1 cellular context compared by ENCODE assay signal in genomic region chr11:61009392-61010275, GRCh38.
TF ChIP-seq lines count a peak whose summit lies in the region.

No MANE protein-coding gene starts in this region.

TF ChIP-seq in HepG2, 621 proteins besides CTCF, POLR2A, EP300 and RAD21:
- TF ChIP-seq ZBTB34 (CRISPR knock-in tag; IDR thresholded peaks at IDR 0.05), result no peak
- no peak for TF ChIP-seq TBP (CRISPR knock-in tag; IDR thresholded peaks at IDR 0.05)
- TF ChIP-seq BRD4 (CRISPR knock-in tag; IDR thresholded peaks at IDR 0.05), result no peak
- TF ChIP-seq KDM5A (IDR thresholded peaks at IDR 0.05; ENCODE audit: borderline replicate concordance, low read length), result no peak
- no peak for TF ChIP-seq TSC22D2 (CRISPR knock-in tag; IDR thresholded peaks at IDR 0.05; ENCODE audit: borderline replicate concordance)
- TF ChIP-seq KAT8 (CRISPR knock-in tag; IDR thresholded peaks at IDR 0.05), result no peak
- TF ChIP-seq ZNF609 (CRISPR knock-in tag; IDR thresholded peaks at IDR 0.05; ENCODE audit: borderline replicate concordance), result no peak
- no peak for TF ChIP-seq ZNF557 (CRISPR knock-in tag; IDR thresholded peaks at IDR 0.05)
- TF ChIP-seq ZNF33A (CRISPR knock-in tag; IDR thresholded peaks at IDR 0.05; ENCODE audit: borderline replicate concordance), result no peak
- TF ChIP-seq ZSCAN29 (CRISPR knock-in tag; conservative IDR thresholded peaks at IDR 0.05), result no peak
- no peak for TF ChIP-seq MAFK (conservative IDR thresholded peaks at IDR 0.05 in 1 of 2, IDR thresholded peaks at IDR 0.05 in 1 of 2; ENCODE audit: low read length in 2 of 2)
- TF ChIP-seq NFIB (CRISPR knock-in tag; IDR thresholded peaks at IDR 0.05; ENCODE audit: borderline replicate concordance), result no peak
- TF ChIP-seq AKAP8 (CRISPR knock-in tag; IDR thresholded peaks at IDR 0.05), result no peak
- TF ChIP-seq EED (CRISPR knock-in tag; IDR thresholded peaks at IDR 0.05), result no peak
- no peak for TF ChIP-seq ZBTB40 (IDR thresholded peaks at IDR 0.05)
- TF ChIP-seq ZBTB40 (CRISPR knock-in tag; IDR thresholded peaks at IDR 0.05), result no peak
- no peak for TF ChIP-seq RARA (CRISPR knock-in tag; IDR thresholded peaks at IDR 0.05)
- TF ChIP-seq DR1 (CRISPR knock-in tag; IDR thresholded peaks at IDR 0.05), result no peak
- no peak for TF ChIP-seq ZNF333 (CRISPR knock-in tag; IDR thresholded peaks at IDR 0.05; ENCODE audit: borderline replicate concordance)
